In genomic region chr12:102441077-102441596, GRCh38 we compare ENCODE assay signal across 18 cellular contexts.
"Had no signal": no experiment of that assay in that cellular context is flagged by ENCODE, and none has a peak within 500 bp of the region (broad histone marks: within the 10 kb centered on the region; RNA-seq: fewer than 3 reads in every experiment).

No MANE protein-coding gene starts in this region.

- H3K4me1 Mint-ChIP-seq: activated naive CD8-positive, alpha-beta T cell treated with anti-CD3 and anti-CD28 coated beads, Interleukin-2, amount 10 ng/mL, durations not matched to agents 7 days and 5 days; neural progenitor cell had no signal

- H3K9me3 ChIP-seq: ovary, thoracic aorta, upper lobe of right lung had no signal

- H3K4me3 ChIP-seq: heart right ventricle, neural progenitor cell, ovary, thoracic aorta, upper lobe of right lung had no signal

- H2AFZ ChIP-seq: neural progenitor cell had no signal

- H3K27ac Mint-ChIP-seq: activated CD8-positive, alpha-beta memory T cell treated with anti-CD3 and anti-CD28 coated beads, Interleukin-2, amount 10 ng/mL, durations not matched to agents 7 days and 5 days; activated naive CD8-positive, alpha-beta T cell treated with anti-CD3 and anti-CD28 coated beads, Interleukin-2, amount 10 ng/mL, durations not matched to agents 7 days and 5 days; dendritic cell treated with granulocyte-macrophage colony-stimulating factor and Interleukin-4, amounts not matched to agents 40 ng/mL and 50 ng/mL, for 4 days; neural progenitor cell had no signal

- H3K9ac ChIP-seq: neural progenitor cell had no signal

- H3K4me3 Mint-ChIP-seq: activated CD8-positive, alpha-beta memory T cell treated with anti-CD3 and anti-CD28 coated beads, Interleukin-2, amount 10 ng/mL, durations not matched to agents 7 days and 5 days; activated naive CD8-positive, alpha-beta T cell treated with anti-CD3 and anti-CD28 coated beads, Interleukin-2, amount 10 ng/mL, durations not matched to agents 7 days and 5 days; activated T-cell treated with anti-CD3 and anti-CD28 coated beads, Interleukin-2, amount 50 U/mL, for 4 hours; dendritic cell treated with granulocyte-macrophage colony-stimulating factor and Interleukin-4, amounts not matched to agents 40 ng/mL and 50 ng/mL, for 4 days; neural progenitor cell had no signal

- H3K27me3 ChIP-seq: neural progenitor cell, ovary, upper lobe of right lung had no signal

- H3K4me1 ChIP-seq: neural progenitor cell, upper lobe of right lung had no signal

- H3K27ac ChIP-seq: neural progenitor cell, ovary, thoracic aorta, upper lobe of right lung had no signal

- ATAC-seq: activated CD4-positive, CD25-positive, alpha-beta regulatory T cell treated with anti-CD3 and anti-CD28 coated beads, Interleukin-2, amount 50 U/mL, for 24 hours; activated CD8-positive, alpha-beta memory T cell treated with anti-CD3 and anti-CD28 coated beads, Interleukin-2, amount 10 ng/mL, durations not matched to agents 7 days and 5 days; sciatic nerve; upper lobe of right lung had no signal

- H3K9me3 Mint-ChIP-seq: activated T-cell treated with anti-CD3 and anti-CD28 coated beads, Interleukin-2, amount 50 U/mL, for 4 hours; dendritic cell treated with granulocyte-macrophage colony-stimulating factor and Interleukin-4, amounts not matched to agents 40 ng/mL and 50 ng/mL, for 4 days had no signal

- H3K36me3 Mint-ChIP-seq: activated naive CD8-positive, alpha-beta T cell treated with anti-CD3 and anti-CD28 coated beads, Interleukin-2, amount 10 ng/mL, durations not matched to agents 7 days and 5 days; neural progenitor cell had no signal

- H3K4me2 ChIP-seq: neural progenitor cell had no signal

- H3K36me3 ChIP-seq: heart right ventricle, neural progenitor cell, ovary, thoracic aorta, upper lobe of right lung had no signal

- DNase-seq: activated CD4-positive, alpha-beta T cell treated with anti-CD3 and anti-CD28 coated beads, Interleukin-2, amount 50 U/mL, for 4 hours; activated CD8-positive, alpha-beta memory T cell treated with anti-CD3 and anti-CD28 coated beads, Interleukin-2, amount 10 ng/mL, durations not matched to agents 7 days and 5 days; activated gamma-delta T cell; activated naive CD8-positive, alpha-beta T cell treated with anti-CD3 and anti-CD28 coated beads, Interleukin-2, amount 10 ng/mL, durations not matched to agents 7 days and 5 days; activated T-cell treated with anti-CD3 and anti-CD28 coated beads, Interleukin-2, amount 50 U/mL, for 4 hours; aorta; effector memory CD4-positive, alpha-beta T cell; heart right ventricle; left cardiac atrium; midbrain; ovary; SW 1271; upper lobe of right lung had no signal
